ENCODE assay signal across 16 cellular contexts in the genomic region with DNA sequence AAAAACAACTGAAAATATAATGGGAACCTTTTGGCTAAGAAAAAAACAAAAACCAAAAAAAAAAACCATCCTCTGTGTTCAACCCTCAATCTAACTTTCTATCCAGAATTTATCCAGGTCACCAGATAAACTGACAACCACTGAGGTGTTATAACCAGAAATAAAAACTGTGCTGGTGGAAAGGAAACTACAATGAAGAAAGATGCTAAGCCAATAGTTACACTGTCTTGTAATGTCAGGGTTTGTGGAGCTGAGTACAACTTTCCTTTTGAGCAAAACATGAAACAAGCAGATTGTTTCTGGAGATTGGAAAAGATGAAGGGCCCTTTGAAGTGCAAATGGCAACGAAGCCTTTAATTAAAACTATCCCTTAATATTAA. TPM values are rescaled to one million over a fixed set of nuclear protein-coding genes. Genes with fewer than 3 reads are reported as not detected.
DNase-seq lines count a peak whose midpoint lies in the region; ATAC-seq and TF ChIP-seq lines count a peak whose summit lies in the region.
"Had no signal": no experiment of that assay in that cellular context is flagged by ENCODE, and none has a peak within 500 bp of the region (broad histone marks: within the 10 kb centered on the region; RNA-seq: fewer than 3 reads in every experiment).

No MANE protein-coding gene starts in this region.

- no peak overlapping the region for H3K4me3 Mint-ChIP-seq in activated T-helper 2 cell treated with anti-CD3 and anti-CD28 coated beads, Interferon-gamma antibody, Interleukin-2, Interleukin-4, amounts not matched to agents 10 μg/mL and 5 μg/mL and 100 μg/mL, durations not matched to agents 14 hours and 24 hours and 36 hours (ENCODE audit: low read depth)
- H3K4me3 Mint-ChIP-seq in nephron progenitor cell (no peak overlapping the region), T-cell (no peak overlapping the region)
- H3K4me3 Mint-ChIP-seq in T-helper 2 cell treated with Interferon-gamma antibody and Interleukin-4, amounts not matched to agents 5 μg/mL and 100 μg/mL, for 36 hours: no peak overlapping the region
- H3K4me3 Mint-ChIP-seq: CD8-positive, alpha-beta T cell had no signal

- H3K27me3 Mint-ChIP-seq in activated T-helper 2 cell treated with anti-CD3 and anti-CD28 coated beads, Interferon-gamma antibody, Interleukin-2, Interleukin-4, amounts not matched to agents 10 μg/mL and 5 μg/mL and 100 μg/mL, durations not matched to agents 14 hours and 24 hours and 36 hours (ENCODE audit: low read depth): no peaks in the 10 kb centered on the region
- H3K27me3 Mint-ChIP-seq in nephron progenitor cell (ENCODE audit: low read depth, poor library complexity): no peaks in the 10 kb centered on the region
- no peaks in the 10 kb centered on the region for H3K27me3 Mint-ChIP-seq in T-helper 2 cell treated with Interferon-gamma antibody and Interleukin-4, amounts not matched to agents 5 μg/mL and 100 μg/mL, for 36 hours (ENCODE audit: low read depth)
- no peaks in the 10 kb centered on the region for H3K27me3 Mint-ChIP-seq in T-cell

- no peak for ATAC-seq in activated CD4-positive, CD25-positive, alpha-beta regulatory T cell treated with anti-CD3 and anti-CD28 coated beads, Interleukin-2, amount 50 U/mL, for 24 hours
- ATAC-seq in T-cell (replicated peaks in 1 of 4): no peak
- ATAC-seq: CD8-positive, alpha-beta T cell; HepG2 had no signal

- H3K9ac ChIP-seq in BLaER1 treated with 17β-estradiol and CSF1 and Interleukin-3, amounts not matched to agents 10 nM and 100 nM: peak overlapping the region in 10 of 11 experiments; percentile 62 to 83 (median 74); a peak in 16 of 22 replicates
- no peak overlapping the region for H3K9ac ChIP-seq in Karpas-422 (ENCODE audit: low read length)

- TF ChIP-seq CTCF in nephron progenitor cell (IDR thresholded peaks at IDR 0.05): no peak

- peaks cover 5 to 35% (median 12%) of the 10 kb centered on the region in 11 experiments; a peak in 16 of 22 replicates for H3K36me3 ChIP-seq in BLaER1 treated with 17β-estradiol and CSF1 and Interleukin-3, amounts not matched to agents 10 nM and 100 nM
- no peaks in the 10 kb centered on the region for H3K36me3 ChIP-seq in Karpas-422 (ENCODE audit: insufficient read depth, low read length)

- H3K36me3 Mint-ChIP-seq in activated T-helper 2 cell treated with anti-CD3 and anti-CD28 coated beads, Interferon-gamma antibody, Interleukin-2, Interleukin-4, amounts not matched to agents 10 μg/mL and 5 μg/mL and 100 μg/mL, durations not matched to agents 14 hours and 24 hours and 36 hours (ENCODE audit: low read depth): peaks cover 28% of the 10 kb centered on the region
- peaks cover 27% of the 10 kb centered on the region for H3K36me3 Mint-ChIP-seq in nephron progenitor cell (ENCODE audit: low read depth)
- peaks cover 2% of the 10 kb centered on the region for H3K36me3 Mint-ChIP-seq in T-helper 2 cell treated with Interferon-gamma antibody and Interleukin-4, amounts not matched to agents 5 μg/mL and 100 μg/mL, for 36 hours (ENCODE audit: low read depth)
- peaks cover 42% of the 10 kb centered on the region for H3K36me3 Mint-ChIP-seq in T-cell

- intact Hi-C loops in activated T-helper 2 cell treated with anti-CD3 and anti-CD28 coated beads, Interferon-gamma antibody, Interleukin-2, Interleukin-4, amounts not matched to agents 10 μg/mL and 5 μg/mL and 100 μg/mL, durations not matched to agents 14 hours and 24 hours and 36 hours (cut with micrococcal nuclease): loop anchor here (1.0 kb wide), 2 partner anchors 8 to 169 kb away; no protein-coding TSS in a partner anchor

- no peaks in the 10 kb centered on the region for H3K27me3 ChIP-seq in BLaER1 treated with 17β-estradiol and CSF1 and Interleukin-3, amounts not matched to agents 10 nM and 100 nM
- H3K27me3 ChIP-seq in Karpas-422 (ENCODE audit: low read length): no peaks in the 10 kb centered on the region

- no peaks in the 10 kb centered on the region for H3K9me3 ChIP-seq in BLaER1 treated with 17β-estradiol and CSF1 and Interleukin-3, amounts not matched to agents 10 nM and 100 nM (replicated peaks in 1 of 11)
- no peaks in the 10 kb centered on the region for H3K9me3 ChIP-seq in Karpas-422 (ENCODE audit: low read length)

- no peaks in the 10 kb centered on the region for H3K79me2 ChIP-seq in Karpas-422 (ENCODE audit: low read length)

- DNase-seq in Karpas-422 (no peak), nephron progenitor cell (no peak), T-cell (no peak)
- no peak for DNase-seq in activated T-helper 2 cell treated with anti-CD3 and anti-CD28 coated beads, Interferon-gamma antibody, Interleukin-2, Interleukin-4, amounts not matched to agents 10 μg/mL and 5 μg/mL and 100 μg/mL, durations not matched to agents 14 hours and 24 hours and 36 hours (ENCODE audit: low spot score)
- no peak for DNase-seq in T-helper 2 cell treated with Interferon-gamma antibody and Interleukin-4, amounts not matched to agents 5 μg/mL and 100 μg/mL, for 36 hours (ENCODE audit: low spot score)
- DNase-seq: CD8-positive, alpha-beta T cell; KG1; NCI-H1930; NCI-H2171; NCI-H446; NK-92 treated with Interleukin-12 subunit alpha and Interleukin-12 subunit beta, amount 100 ng/mL, for 24 hours; SHP77 had no signal

- no peaks in the 10 kb centered on the region for H4K20me1 ChIP-seq in BLaER1 treated with 17β-estradiol and CSF1 and Interleukin-3, amounts not matched to agents 10 nM and 100 nM
- H4K20me1 ChIP-seq in Karpas-422 (ENCODE audit: insufficient read depth, low read depth, low read length): no peaks in the 10 kb centered on the region

- no peak overlapping the region for H2AFZ ChIP-seq in Karpas-422 (ENCODE audit: low read length)

- peaks cover 57 to 65% (median 62%) of the 10 kb centered on the region in 10 experiments for H3K4me1 ChIP-seq in BLaER1 treated with 17β-estradiol and CSF1 and Interleukin-3, amounts not matched to agents 10 nM and 100 nM
- H3K4me1 ChIP-seq in Karpas-422 (ENCODE audit: low read length): peaks cover 22% of the 10 kb centered on the region

- no peaks in the 10 kb centered on the region for H3K9me3 Mint-ChIP-seq in activated T-helper 2 cell treated with anti-CD3 and anti-CD28 coated beads, Interferon-gamma antibody, Interleukin-2, Interleukin-4, amounts not matched to agents 10 μg/mL and 5 μg/mL and 100 μg/mL, durations not matched to agents 14 hours and 24 hours and 36 hours
- H3K9me3 Mint-ChIP-seq in nephron progenitor cell: no peaks in the 10 kb centered on the region
- no peaks in the 10 kb centered on the region for H3K9me3 Mint-ChIP-seq in T-helper 2 cell treated with Interferon-gamma antibody and Interleukin-4, amounts not matched to agents 5 μg/mL and 100 μg/mL, for 36 hours
- H3K9me3 Mint-ChIP-seq in T-cell: no peaks in the 10 kb centered on the region
- H3K9me3 Mint-ChIP-seq: CD8-positive, alpha-beta T cell had no signal

- CTCF ChIA-PET in T-cell (lab: Charles Lee): no interaction called here

- peak overlapping the region; percentile 6 for H3K27ac Mint-ChIP-seq in activated T-helper 2 cell treated with anti-CD3 and anti-CD28 coated beads, Interferon-gamma antibody, Interleukin-2, Interleukin-4, amounts not matched to agents 10 μg/mL and 5 μg/mL and 100 μg/mL, durations not matched to agents 14 hours and 24 hours and 36 hours
- H3K27ac Mint-ChIP-seq in nephron progenitor cell: peak overlapping the region; percentile 78
- H3K27ac Mint-ChIP-seq in T-helper 2 cell treated with Interferon-gamma antibody and Interleukin-4, amounts not matched to agents 5 μg/mL and 100 μg/mL, for 36 hours: no peak overlapping the region
- H3K27ac Mint-ChIP-seq in T-cell: no peak overlapping the region
- H3K27ac Mint-ChIP-seq: CD8-positive, alpha-beta T cell had no signal

- no peaks in the 10 kb centered on the region for H3K9me2 ChIP-seq in Karpas-422 (replicated peaks; ENCODE audit: insufficient read depth, low read length)

- H3K27ac ChIP-seq in BLaER1 treated with 17β-estradiol and CSF1 and Interleukin-3, amounts not matched to agents 10 nM and 100 nM: peak overlapping the region; percentile 62 to 94 (median 85); a peak in 21 of 22 replicates
- 0 out of 2 replicates have a peak overlapping the region, but pooled peaks have one; percentile 30 for H3K27ac ChIP-seq in Karpas-422 (ENCODE audit: low read length)
- H3K27ac ChIP-seq: SK-N-MC had no signal

- peak overlapping the region; percentile 73 to 92 (median 85); a peak in 21 of 22 replicates for H3K4me2 ChIP-seq in BLaER1 treated with 17β-estradiol and CSF1 and Interleukin-3, amounts not matched to agents 10 nM and 100 nM
- H3K4me2 ChIP-seq in Karpas-422 (ENCODE audit: low read depth, low read length, poor library complexity, severe bottlenecking): no peak overlapping the region

- H3K4me1 Mint-ChIP-seq in activated T-helper 2 cell treated with anti-CD3 and anti-CD28 coated beads, Interferon-gamma antibody, Interleukin-2, Interleukin-4, amounts not matched to agents 10 μg/mL and 5 μg/mL and 100 μg/mL, durations not matched to agents 14 hours and 24 hours and 36 hours (ENCODE audit: low read depth): peaks cover 24% of the 10 kb centered on the region
- peaks cover 33% of the 10 kb centered on the region for H3K4me1 Mint-ChIP-seq in nephron progenitor cell
- peaks cover 8% of the 10 kb centered on the region for H3K4me1 Mint-ChIP-seq in T-helper 2 cell treated with Interferon-gamma antibody and Interleukin-4, amounts not matched to agents 5 μg/mL and 100 μg/mL, for 36 hours (ENCODE audit: low read depth)
- H3K4me1 Mint-ChIP-seq in T-cell: peaks cover 0 to 9% (median 0%) of the 10 kb centered on the region in 3 donors

- no peak overlapping the region for H3K4me3 ChIP-seq in BLaER1 treated with 17β-estradiol and CSF1 and Interleukin-3, amounts not matched to agents 10 nM and 100 nM
- H3K4me3 ChIP-seq in Karpas-422 (ENCODE audit: low read length): no peak overlapping the region
- H3K4me3 ChIP-seq: SK-N-MC had no signal

- POLR2A ChIA-PET in T-cell (lab: Charles Lee): no interaction called here

RNA-seq across cellular contexts. Expression of a gene that starts 50.8 kb away (rescaled TPM):
- 7.1 and 9.8 TPM in 2 replicates for total RNA-seq in Karpas-422 (2014; rRNA removed; shearing (Covaris generic); ENCODE audit: low replicate concordance)
- total RNA-seq in activated T-helper 2 cell treated with anti-CD3 and anti-CD28 coated beads, Interferon-gamma antibody, Interleukin-2, Interleukin-4, amounts not matched to agents 10 μg/mL and 5 μg/mL and 100 μg/mL, durations not matched to agents 14 hours and 24 hours and 36 hours: 15.3 and 15.5 TPM in 2 replicates
- 10 to 100 TPM in 4 of 5 donors, 1 to 10 TPM in 1; 10.0 to 15.6 (median 14.2) TPM for total RNA-seq in T-cell

RNA-seq across cellular contexts. Expression of a gene that starts 56.5 kb away (rescaled TPM):
- total RNA-seq in Karpas-422 (2014; rRNA removed; shearing (Covaris generic); ENCODE audit: low replicate concordance): 9.4 and 26.9 TPM in 2 replicates
- total RNA-seq in activated T-helper 2 cell treated with anti-CD3 and anti-CD28 coated beads, Interferon-gamma antibody, Interleukin-2, Interleukin-4, amounts not matched to agents 10 μg/mL and 5 μg/mL and 100 μg/mL, durations not matched to agents 14 hours and 24 hours and 36 hours: 42.6 and 42.8 TPM in 2 replicates
- total RNA-seq in T-cell: 10 to 100 TPM; 49.7 to 83.9 (median 65.9) TPM

Comparison
In these comparisons a context has a peak if more than half of its experiments do, and no peak if none do; other contexts are left out.
1. H3K27ac Mint-ChIP-seq: peak in activated T-helper 2 cell treated with anti-CD3 and anti-CD28 coated beads, Interferon-gamma antibody, Interleukin-2, Interleukin-4, amounts not matched to agents 10 μg/mL and 5 μg/mL and 100 μg/mL, durations not matched to agents 14 hours and 24 hours and 36 hours (single experiment) and nephron progenitor cell (single experiment); none in T-helper 2 cell treated with Interferon-gamma antibody and Interleukin-4, amounts not matched to agents 5 μg/mL and 100 μg/mL, for 36 hours (single experiment) and T-cell (0 of 2).